26 cellular contexts compared by ENCODE assay signal in genomic region chr12:96623155-96623554, GRCh38.
"Had no signal": no experiment of that assay in that cellular context is flagged by ENCODE, and none has a peak within 500 bp of the region (broad histone marks: within the 10 kb centered on the region; RNA-seq: fewer than 3 reads in every experiment).

No MANE protein-coding gene starts in this region.

- H3K27ac ChIP-seq: dorsolateral prefrontal cortex, epithelial cell of prostate, gastrocnemius medialis, lower lobe of right lung, ovary, psoas muscle, right lobe of liver, suprapubic skin, transverse colon, vagina had no signal

- DNase-seq: dorsolateral prefrontal cortex; effector CD4-positive, alpha-beta T cell; foreskin fibroblast; gastrocnemius medialis; head of caudate nucleus; left ventricle myocardium superior; lower lobe of right lung; mucosa of descending colon; naive B cell; occipital lobe; ovary; posterior cingulate gyrus; psoas muscle; right lobe of liver; small intestine; stimulated activated CD4-positive, alpha-beta T cell treated with anti-CD3 and anti-CD28 coated beads, Interleukin-12 subunit alpha, Interleukin-12 subunit beta, amount 100 ng/mL, for 4 hours; stimulated activated CD4-positive, alpha-beta T cell treated with anti-CD3 and anti-CD28 coated beads, Interleukin-1b, Interleukin-23, amount 100 ng/mL, for 48 hours; stimulated activated CD4-positive, alpha-beta T cell treated with anti-CD3 and anti-CD28 coated beads, Interleukin-4, amount 100 ng/mL, for 1 hour; stimulated activated CD8-positive, alpha-beta memory T cell treated with anti-CD3 and anti-CD28 coated beads, Interleukin-4, amount 100 ng/mL, for 48 hours; stimulated activated naive CD4-positive, alpha-beta T cell; stimulated activated naive CD8-positive, alpha-beta T cell treated with anti-CD3 and anti-CD28 coated beads, Interleukin-15, amount 100 ng/mL, for 72 hours; transverse colon had no signal

- H3K27ac Mint-ChIP-seq: natural killer cell treated with Interleukin-12 subunit alpha and Interleukin-12 subunit beta and Interleukin-15 and Interleukin-18, amount 100 ng/mL, for 72 hours; stimulated activated naive CD8-positive, alpha-beta T cell treated with anti-CD3 and anti-CD28 coated beads, Interleukin-15, amount 100 ng/mL, for 72 hours had no signal

- H3K4me1 Mint-ChIP-seq: naive B cell; stimulated activated naive CD8-positive, alpha-beta T cell treated with anti-CD3 and anti-CD28 coated beads, Interleukin-15, amount 100 ng/mL, for 72 hours had no signal

- H3K9me3 ChIP-seq: gastrocnemius medialis, lower lobe of right lung, mucosa of descending colon, ovary, psoas muscle, right lobe of liver, suprapubic skin, transverse colon, vagina had no signal

- ATAC-seq: gastrocnemius medialis; left ventricle myocardium superior; lower lobe of right lung; mucosa of descending colon; natural killer cell treated with Interleukin-12 subunit alpha and Interleukin-12 subunit beta and Interleukin-15 and Interleukin-18, amount 100 ng/mL, for 72 hours; psoas muscle; right lobe of liver; stimulated activated naive CD8-positive, alpha-beta T cell treated with anti-CD3 and anti-CD28 coated beads, Interleukin-15, amount 100 ng/mL, for 72 hours had no signal

- H3K4me3 Mint-ChIP-seq: naive B cell; natural killer cell treated with Interleukin-12 subunit alpha and Interleukin-12 subunit beta and Interleukin-15 and Interleukin-18, amount 100 ng/mL, for 72 hours; stimulated activated naive CD8-positive, alpha-beta T cell treated with anti-CD3 and anti-CD28 coated beads, Interleukin-15, amount 100 ng/mL, for 72 hours had no signal

- H3K27me3 Mint-ChIP-seq: stimulated activated naive CD8-positive, alpha-beta T cell treated with anti-CD3 and anti-CD28 coated beads, Interleukin-15, amount 100 ng/mL, for 72 hours had no signal

- H3K4me1 ChIP-seq: gastrocnemius medialis, lower lobe of right lung, psoas muscle, right lobe of liver, suprapubic skin, transverse colon, vagina had no signal

- H3K36me3 ChIP-seq: gastrocnemius medialis, lower lobe of right lung, ovary, right lobe of liver, suprapubic skin, transverse colon, vagina had no signal

- H3K9me3 Mint-ChIP-seq: natural killer cell treated with Interleukin-12 subunit alpha and Interleukin-12 subunit beta and Interleukin-15 and Interleukin-18, amount 100 ng/mL, for 72 hours; stimulated activated naive CD8-positive, alpha-beta T cell treated with anti-CD3 and anti-CD28 coated beads, Interleukin-15, amount 100 ng/mL, for 72 hours had no signal

- H3K4me3 ChIP-seq: dorsolateral prefrontal cortex, gastrocnemius medialis, lower lobe of right lung, mucosa of descending colon, ovary, psoas muscle, right lobe of liver, suprapubic skin, transverse colon, vagina had no signal

- H3K36me3 Mint-ChIP-seq: naive B cell; natural killer cell treated with Interleukin-12 subunit alpha and Interleukin-12 subunit beta and Interleukin-15 and Interleukin-18, amount 100 ng/mL, for 72 hours had no signal

- H3K27me3 ChIP-seq: dorsolateral prefrontal cortex, gastrocnemius medialis, ovary, right lobe of liver, suprapubic skin, transverse colon, vagina had no signal
